ENCODE assay signal across 15 cellular contexts in the genomic region with DNA sequence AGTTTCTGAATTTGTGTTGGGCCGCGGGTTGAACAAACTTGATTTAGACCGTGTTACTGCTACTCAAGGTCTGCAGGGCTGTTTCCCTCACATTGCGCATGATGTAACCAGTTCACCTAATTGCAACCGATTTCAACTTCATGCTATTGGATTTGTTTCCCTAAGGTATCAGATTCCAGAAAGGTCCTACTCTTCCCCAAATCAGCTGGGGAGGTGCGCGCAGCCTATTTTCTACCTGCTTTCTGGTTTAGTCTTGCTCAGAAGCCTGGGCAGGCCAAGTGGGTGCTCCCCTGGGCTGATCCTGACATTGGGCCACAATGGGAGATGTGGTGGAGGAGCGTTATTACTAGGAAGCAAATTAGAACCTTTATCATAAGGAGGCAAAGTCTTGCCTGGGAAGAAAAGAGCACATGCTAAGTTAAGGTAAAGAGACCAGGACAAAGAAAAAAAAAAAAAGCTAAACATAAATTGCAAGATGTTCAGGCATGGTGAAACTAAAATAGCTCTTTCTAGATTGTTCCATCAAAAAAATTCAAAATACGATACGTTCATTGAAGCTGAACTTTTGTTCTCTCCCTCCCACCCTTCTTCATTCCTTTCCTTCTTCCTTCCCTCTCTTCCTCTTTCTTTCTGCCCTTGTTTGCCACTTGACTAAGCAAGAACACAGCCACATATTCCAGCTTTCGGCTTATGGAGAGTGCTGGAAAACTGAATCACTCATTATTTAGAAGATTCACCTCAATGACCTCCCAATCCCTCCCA.
"Had no signal": no experiment of that assay in that cellular context is flagged by ENCODE, and none has a peak within 500 bp of the region (broad histone marks: within the 10 kb centered on the region; RNA-seq: fewer than 3 reads in every experiment).

No MANE protein-coding gene starts in this region.

- H3K4me3 ChIP-seq: breast epithelium, lower lobe of right lung, smooth muscle cell, upper lobe of left lung had no signal

- H3K9me3 Mint-ChIP-seq: naive B cell had no signal

- H3K4me1 ChIP-seq: breast epithelium had no signal

- H3K27me3 Mint-ChIP-seq: activated CD4-positive, alpha-beta memory T cell treated with anti-CD3 and anti-CD28 coated beads for 36 hours; stimulated activated memory B cell treated with anti-CD40 and anti-IgM and Interleukin-4, amounts not matched to agents 10 μg/mL and 1 μg/mL and 100 μg/mL, for 72 hours had no signal

- H3K4me3 Mint-ChIP-seq: activated CD4-positive, alpha-beta memory T cell treated with anti-CD3 and anti-CD28 coated beads for 36 hours; activated T-cell treated with anti-CD3 and anti-CD28 coated beads, Interleukin-2, amount 50 U/mL, for 4 hours; naive B cell; stimulated activated memory B cell treated with anti-CD40 and anti-IgM and Interleukin-4, amounts not matched to agents 10 μg/mL and 1 μg/mL and 100 μg/mL, for 72 hours; T-helper 2 cell treated with Interferon-gamma antibody and Interleukin-4, amounts not matched to agents 5 μg/mL and 100 μg/mL, for 36 hours had no signal

- DNase-seq: activated CD4-positive, alpha-beta memory T cell treated with anti-CD3 and anti-CD28 coated beads for 36 hours; activated CD4-positive, CD25-positive, alpha-beta regulatory T cell treated with anti-CD3 and anti-CD28 coated beads, Interleukin-2, amount 50 U/mL, for 72 hours; activated effector memory CD4-positive, alpha-beta T cell treated with anti-CD3 and anti-CD28 coated beads, Interleukin-2, amount 50 U/mL, for 16 hours; activated T-cell treated with anti-CD3 and anti-CD28 coated beads, Interleukin-2, amount 50 U/mL, for 4 hours; amygdala; hypothalamus; lower lobe of right lung; naive B cell; upper lobe of left lung had no signal

- H3K27me3 ChIP-seq: breast epithelium, neutrophil, upper lobe of left lung had no signal

- H3K9me3 ChIP-seq: breast epithelium, lower lobe of right lung, neutrophil, upper lobe of left lung had no signal

- H3K27ac Mint-ChIP-seq: activated CD4-positive, alpha-beta memory T cell treated with anti-CD3 and anti-CD28 coated beads for 36 hours; activated naive CD4-positive, alpha-beta T cell treated with anti-CD3 and anti-CD28 coated beads, Interleukin-2, amount 50 U/mL, for 72 hours; stimulated activated memory B cell treated with anti-CD40 and anti-IgM and Interleukin-4, amounts not matched to agents 10 μg/mL and 1 μg/mL and 100 μg/mL, for 72 hours had no signal

- H3K36me3 ChIP-seq: breast epithelium, lower lobe of right lung, neutrophil, upper lobe of left lung had no signal
